8 cellular contexts compared by ENCODE assay signal in genomic region chrX:115642895-115643530, GRCh38.
DNase-seq lines count a peak whose midpoint lies in the region; ATAC-seq and TF ChIP-seq lines count a peak whose summit lies in the region.

No MANE protein-coding gene starts in this region.

- H3K27ac ChIP-seq in A673 (ENCODE audit: low read depth, low read length, poor library complexity, severe bottlenecking) (no peak overlapping the region), neuronal stem cell (replicated peaks; ENCODE audit: low read length) (no peak overlapping the region)

- H3F3A ChIP-seq in Loucy (ENCODE audit: low read depth): no peaks in the 10 kb centered on the region

- H3K4ac ChIP-seq in neuronal stem cell (ENCODE audit: low read length): no peak overlapping the region

- H2BK5ac ChIP-seq in neuronal stem cell (ENCODE audit: low read length): no peak overlapping the region

- H3K9ac ChIP-seq in Loucy (ENCODE audit: low read depth, low read length, poor library complexity, severe bottlenecking): no peak overlapping the region
- no peak overlapping the region for H3K9ac ChIP-seq in neuronal stem cell (ENCODE audit: low read depth, low read length, poor library complexity)

- no peak overlapping the region for H3K4me3 ChIP-seq in A673 (ENCODE audit: low read depth, low read length, poor library complexity, severe bottlenecking)
- no peak overlapping the region for H3K4me3 ChIP-seq in Loucy (ENCODE audit: low read length, poor library complexity, severe bottlenecking)
- H3K4me3 ChIP-seq in neuronal stem cell (ENCODE audit: low read length in 2 of 2): no peak overlapping the region

- H3K4me1 ChIP-seq in A673 (ENCODE audit: insufficient read depth, low read length, poor library complexity, severe bottlenecking): peaks cover 5% of the 10 kb centered on the region
- no peaks in the 10 kb centered on the region for H3K4me1 ChIP-seq in Loucy (ENCODE audit: insufficient read depth, low read length, poor library complexity, severe bottlenecking)
- H3K4me1 ChIP-seq in neuronal stem cell (ENCODE audit: control insufficient read depth in 2 of 2, insufficient read depth in 1 of 2, low read depth in 1 of 2, low read length in 2 of 2): peaks cover 0 to 2% of the 10 kb centered on the region in 2 donors

- CTCF ChIA-PET in A673 (lab: Charles Lee): interaction anchor here (1.0 kb wide), 1 partner anchor 313 kb away, joined by 5 read pairs; no protein-coding TSS in a partner anchor

- POLR2A ChIA-PET in A673 (lab: Charles Lee; ENCODE audit: low non-redundant PET): no interaction called here

- ATAC-seq in HG03159 (IDR thresholded peaks at IDR 0.05; ENCODE audit: unreplicated experiment): no peak
- no peak for ATAC-seq in GM21786 (IDR thresholded peaks at IDR 0.05; ENCODE audit: unreplicated experiment)

- no peak overlapping the region for H3K18ac ChIP-seq in neuronal stem cell (ENCODE audit: low read length)

- H3K9me2 ChIP-seq in Loucy (replicated peaks; ENCODE audit: low read depth, low read length): no peaks in the 10 kb centered on the region

- no TSS peak for BruUV-seq in A673 (replicated peaks; lab: Mats Ljungman, UMichigan)

- no peak overlapping the region for H2AFZ ChIP-seq in Loucy (ENCODE audit: low read length)
- no peak overlapping the region for H2AFZ ChIP-seq in neuronal stem cell (ENCODE audit: low read length)

- H2BK15ac ChIP-seq in neuronal stem cell (ENCODE audit: low read length): no peak overlapping the region

- no peak for TF ChIP-seq POLR2A in erythroblast (IDR thresholded peaks at IDR 0.05; ENCODE audit: low read length)

- no CpG with 5 or more reads among the region's 5 CpGs for WGBS in neuronal stem cell (ENCODE audit: extremely low coverage in 2 of 2, insufficient read length in 2 of 2, insufficient replicate concordance in 1 of 2), 2 donors

- H3K9me3 ChIP-seq in A673 (ENCODE audit: low read depth, low read length, poor library complexity, severe bottlenecking): no peaks in the 10 kb centered on the region
- no peaks in the 10 kb centered on the region for H3K9me3 ChIP-seq in Loucy (ENCODE audit: insufficient read depth, low read depth, low read length)
- H3K9me3 ChIP-seq in neuronal stem cell (replicated peaks in 1 of 2; ENCODE audit: control insufficient read depth in 2 of 2, insufficient read depth in 1 of 2, low read depth in 1 of 2, low read length in 2 of 2): no peaks in the 10 kb centered on the region

- no peaks in the 10 kb centered on the region for H3K79me2 ChIP-seq in Loucy (ENCODE audit: insufficient read depth, low read length)

- DNase-seq in A673 (ENCODE audit: low spot score) (peak; percentile 76), EH (ENCODE audit: low read depth) (peak; percentile 75), T1000 (lab: John Stamatoyannopoulos, UW) (peak; percentile 0), erythroblast (lab: John Stamatoyannopoulos, UW) (peak; percentile 13 to 57), neuronal stem cell (ENCODE audit: low spot score) (peak; percentile 9)

- no peak overlapping the region for H2BK12ac ChIP-seq in neuronal stem cell (ENCODE audit: low read length)

- no peak overlapping the region for H4K91ac ChIP-seq in neuronal stem cell (ENCODE audit: low read depth, low read length, poor library complexity)

- H3K36me3 ChIP-seq in A673 (ENCODE audit: insufficient read depth, low read length, poor library complexity, severe bottlenecking) (peaks cover 14% of the 10 kb centered on the region), Loucy (ENCODE audit: insufficient read depth, low read length) (no peaks in the 10 kb centered on the region), neuronal stem cell (replicated peaks in 1 of 2; ENCODE audit: control insufficient read depth in 2 of 2, insufficient read depth in 2 of 2, low read length in 2 of 2) (peaks cover 0 to 44% of the 10 kb centered on the region in 2 donors)

- H3K23ac ChIP-seq in neuronal stem cell (ENCODE audit: low read depth, low read length, poor library complexity): no peak overlapping the region

- H4K8ac ChIP-seq in neuronal stem cell (ENCODE audit: low read depth, low read length): no peak overlapping the region

- intact Hi-C loops in A673 (cut with micrococcal nuclease; ENCODE audit: unreplicated experiment): loop anchor here (1.0 to 10.0 kb wide), 2 partner anchors 313 to 418 kb away; no protein-coding TSS in a partner anchor

- no peak overlapping the region for H3K4me2 ChIP-seq in Loucy (ENCODE audit: low read depth, low read length, poor library complexity, severe bottlenecking)
- no peak overlapping the region for H3K4me2 ChIP-seq in neuronal stem cell (ENCODE audit: insufficient read depth, low read length, poor library complexity, severe bottlenecking)

- no peak overlapping the region for H2BK120ac ChIP-seq in neuronal stem cell (ENCODE audit: low read depth, low read length)

- H3K14ac ChIP-seq in neuronal stem cell (ENCODE audit: low read length): no peak overlapping the region

- H2AK5ac ChIP-seq in neuronal stem cell (ENCODE audit: low read depth, low read length): no peak overlapping the region

- TF ChIP-seq CTCF in A673 (conservative IDR thresholded peaks at IDR 0.05; ENCODE audit: low read depth, low read length): peak; percentile 97
- TF ChIP-seq CTCF in Loucy (conservative IDR thresholded peaks at IDR 0.05; ENCODE audit: low read length): peak; percentile 76

- H3K79me1 ChIP-seq in neuronal stem cell (ENCODE audit: low read depth, low read length): no peaks in the 10 kb centered on the region

- H4K20me1 ChIP-seq in Loucy (ENCODE audit: insufficient read depth, low read length, poor library complexity, severe bottlenecking): no peaks in the 10 kb centered on the region

- peaks cover 20% of the 10 kb centered on the region for H3K27me3 ChIP-seq in A673 (replicated peaks; ENCODE audit: insufficient read depth, low read depth, low read length, poor library complexity)
- no peaks in the 10 kb centered on the region for H3K27me3 ChIP-seq in Loucy (ENCODE audit: insufficient read depth, low read length, poor library complexity, severe bottlenecking)
- H3K27me3 ChIP-seq in neuronal stem cell (ENCODE audit: control insufficient read depth in 3 of 3, insufficient read depth in 3 of 3, low read depth in 1 of 3, low read length in 3 of 3): no peaks in the 10 kb centered on the region

Comparison
In these comparisons a context has a peak if more than half of its experiments do, and no peak if none do; other contexts are left out.
1. DNase-seq: peak in every context shown above with its lines; median percentile 76 in A673; 75 in EH; 35 in erythroblast; 9 in neuronal stem cell; 0 in T1000.